In the genomic region with DNA sequence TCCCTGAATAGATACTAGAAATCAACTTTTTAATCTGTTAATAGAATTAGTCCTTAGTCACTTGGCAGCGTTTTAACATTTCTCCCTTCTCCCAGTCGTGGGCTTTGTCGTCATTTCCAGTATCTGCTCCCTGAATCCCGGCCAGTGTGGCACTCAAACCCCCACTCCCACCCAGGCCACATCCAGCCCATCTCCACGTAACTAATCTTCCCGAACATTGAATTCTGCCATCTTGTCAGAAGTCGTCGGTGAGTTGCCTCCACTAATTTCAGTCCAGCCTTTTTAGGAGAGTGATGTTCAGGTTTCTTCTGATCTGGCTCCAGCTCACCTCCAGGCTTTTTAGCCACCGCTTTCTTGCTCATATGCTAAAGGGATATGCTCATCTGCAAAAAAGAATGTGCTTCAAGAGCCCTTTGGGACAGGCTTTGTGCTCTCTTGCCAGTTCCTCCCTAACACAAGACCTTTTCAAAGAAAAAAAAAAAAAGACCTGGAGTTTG, we compare ENCODE assay signal across 8 cellular contexts. TPM values are rescaled to one million over a fixed set of nuclear protein-coding genes. Genes with fewer than 3 reads are reported as not detected.
DNase-seq lines count a peak whose midpoint lies in the region; ATAC-seq and TF ChIP-seq lines count a peak whose summit lies in the region.

No MANE protein-coding gene starts in this region.

- H3K4me1 Mint-ChIP-seq in osteocyte (ENCODE audit: unreplicated experiment) = peaks cover 43% of the 10 kb centered on the region

- peak overlapping the region; percentile 95 for H3K4me3 ChIP-seq in SK-N-MC
- H3K4me3 ChIP-seq in esophagus (ENCODE audit: low read depth in 1 of 2, low read length in 2 of 2) = peak overlapping the region; percentile 97 to 99

- peak overlapping the region; percentile 96 for H3K4me3 Mint-ChIP-seq in osteocyte (ENCODE audit: unreplicated experiment)

- H3K27ac Mint-ChIP-seq in osteocyte (ENCODE audit: unreplicated experiment) = peak overlapping the region; percentile 97

- DNase-seq in NCI-H2171 treated with DMSO at 0.1 percent for 48 hours (lab: John Stamatoyannopoulos, UW) = peak; percentile 6
- DNase-seq in NCI-H2171 (lab: John Stamatoyannopoulos, UW) = no peak
- DNase-seq in SK-N-MC (ENCODE audit: low read depth, low spot score) = no peak
- no peak for DNase-seq in osteocyte (ENCODE audit: extremely low spot score, unreplicated experiment)
- DNase-seq in NCI-H2029 treated with DMSO at 0.1 percent for 48 hours (lab: John Stamatoyannopoulos, UW) = no peak

- no peaks in the 10 kb centered on the region for H3K27me3 Mint-ChIP-seq in osteocyte (ENCODE audit: unreplicated experiment)

- WGBS in esophagus, 2 donors = 3 to 7% methylated on average over 9 of the region's 9 CpGs

- H3K36me3 ChIP-seq in SK-N-MC (ENCODE audit: insufficient read depth, low read length) (peaks cover 11% of the 10 kb centered on the region; the same call in 1 of the 2 replicates), esophagus (ENCODE audit: control insufficient read depth in 2 of 2, insufficient read depth in 2 of 2, low read length in 1 of 2) (no peaks in the 10 kb centered on the region)

- H3K36me3 Mint-ChIP-seq in osteocyte (ENCODE audit: unreplicated experiment) = peaks cover 16% of the 10 kb centered on the region

- H3K9me3 ChIP-seq in SK-N-MC (ENCODE audit: low read depth, low read length) = no peaks in the 10 kb centered on the region
- no peaks in the 10 kb centered on the region for H3K9me3 ChIP-seq in esophagus (ENCODE audit: control insufficient read depth in 2 of 2, insufficient read depth in 1 of 2, low read depth in 1 of 2, low read length in 1 of 2)

- peak overlapping the region; percentile 85 for H3K9ac ChIP-seq in SK-N-MC (ENCODE audit: insufficient read length)

- TF ChIP-seq CTCF in osteocyte (IDR thresholded peaks at IDR 0.05) = no peak

- H3K9me3 Mint-ChIP-seq in osteocyte (ENCODE audit: unreplicated experiment) = no peaks in the 10 kb centered on the region

- no peaks in the 10 kb centered on the region for H3K27me3 ChIP-seq in esophagus (ENCODE audit: control insufficient read depth in 1 of 2, insufficient read depth in 2 of 2, low read length in 2 of 2)

- ATAC-seq in HG02571 (IDR thresholded peaks at IDR 0.05; ENCODE audit: unreplicated experiment) (no peak), GM21360 (IDR thresholded peaks at IDR 0.05; ENCODE audit: unreplicated experiment) (no peak)

- H3K4me1 ChIP-seq in esophagus (ENCODE audit: control insufficient read depth in 2 of 2, insufficient read depth in 2 of 2, low read length in 1 of 2) = peaks cover 0 to 3% of the 10 kb centered on the region in 2 donors

- H3K27ac ChIP-seq in SK-N-MC (no peak overlapping the region), esophagus (ENCODE audit: low read depth in 2 of 2, low read length in 1 of 2) (peak overlapping the region; percentile 98 to 100)

RNA-seq across cellular contexts. Expression of a gene that starts 1.3 kb away (rescaled TPM):
- polyA plus RNA-seq in esophagus = 10 to 100 TPM; 66.3 to 84.6 TPM
- total RNA-seq in osteocyte = 95.5 and 102 TPM in 2 replicates

RNA-seq across cellular contexts. Expression of a gene that starts 51.0 kb away (rescaled TPM):
- 10 to 100 TPM; 22.4 to 25.1 TPM for polyA plus RNA-seq in esophagus
- total RNA-seq in osteocyte = 19.8 and 23.1 TPM in 2 replicates
